Comparison of ENCODE assay signal across 22 cellular contexts in the genomic region with DNA sequence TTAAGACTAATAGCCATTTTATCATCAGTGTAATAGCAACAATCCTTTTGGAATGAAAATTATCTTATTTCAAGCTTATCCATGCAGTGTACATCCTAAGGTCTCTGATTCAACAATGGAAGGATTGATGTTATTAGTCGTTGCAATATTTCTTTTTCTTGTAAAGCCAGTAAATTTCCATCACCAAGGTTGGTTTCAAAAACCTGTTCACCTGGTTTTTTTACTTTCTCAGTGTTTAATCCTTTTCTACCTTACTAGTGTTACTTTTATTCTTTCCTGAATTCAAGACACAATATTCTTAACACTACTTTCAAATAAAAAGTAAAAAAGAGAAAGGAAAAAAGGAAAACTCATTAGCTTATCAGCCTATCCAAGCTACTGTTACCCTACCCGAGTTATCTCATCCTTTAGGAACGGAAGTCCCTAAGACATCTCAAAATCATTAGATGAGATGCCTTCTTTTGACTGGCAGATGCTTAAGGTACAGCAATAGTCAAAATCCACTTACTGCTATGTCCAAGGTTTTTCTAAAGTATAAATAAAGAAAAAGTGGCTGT.
"Had no signal": no experiment of that assay in that cellular context is flagged by ENCODE, and none has a peak within 500 bp of the region (broad histone marks: within the 10 kb centered on the region; RNA-seq: fewer than 3 reads in every experiment).

No MANE protein-coding gene starts in this region.

- H3K36me3 Mint-ChIP-seq: immature natural killer cell; natural killer cell; stimulated activated memory B cell treated with anti-CD40 and anti-IgM and Interleukin-4, amounts not matched to agents 10 μg/mL and 1 μg/mL and 100 μg/mL, for 72 hours had no signal

- H3K27ac ChIP-seq: colonic mucosa, heart right ventricle, ovary, sigmoid colon, spleen had no signal

- ATAC-seq: activated naive CD8-positive, alpha-beta T cell treated with anti-CD3 and anti-CD28 coated beads, Interleukin-2, amount 50 U/mL, for 24 hours; heart right ventricle; left ventricle myocardium superior; natural killer cell; stimulated activated memory B cell treated with anti-CD40 and anti-IgM and Interleukin-4, amounts not matched to agents 10 μg/mL and 1 μg/mL and 100 μg/mL, for 72 hours had no signal

- H3K4me3 ChIP-seq: colonic mucosa, heart right ventricle, ovary, sigmoid colon, spleen had no signal

- H3K27me3 Mint-ChIP-seq: activated naive CD4-positive, alpha-beta T cell treated with anti-CD3 and anti-CD28 coated beads, Interleukin-2, amount 10 ng/mL, durations not matched to agents 7 days and 5 days; activated naive CD8-positive, alpha-beta T cell treated with anti-CD3 and anti-CD28 coated beads, Interleukin-2, amount 50 U/mL, for 24 hours; central memory CD8-positive, alpha-beta T cell; memory B cell; stimulated activated memory B cell treated with anti-CD40 and anti-IgM and Interleukin-4, amounts not matched to agents 10 μg/mL and 1 μg/mL and 100 μg/mL, for 72 hours had no signal

- H3K27ac Mint-ChIP-seq: activated naive CD4-positive, alpha-beta T cell treated with anti-CD3 and anti-CD28 coated beads, Interleukin-2, amount 10 ng/mL, durations not matched to agents 7 days and 5 days; activated naive CD8-positive, alpha-beta T cell treated with anti-CD3 and anti-CD28 coated beads, Interleukin-2, amount 50 U/mL, for 24 hours; brain; immature natural killer cell; memory B cell; natural killer cell; stimulated activated memory B cell treated with anti-CD40 and anti-IgM and Interleukin-4, amounts not matched to agents 10 μg/mL and 1 μg/mL and 100 μg/mL, for 72 hours had no signal

- H3K9me3 ChIP-seq: colonic mucosa, heart right ventricle, ovary, sigmoid colon, spleen had no signal

- H3K27me3 ChIP-seq: colonic mucosa, heart right ventricle, ovary, sigmoid colon, spleen had no signal

- H3K36me3 ChIP-seq: colonic mucosa, ovary, sigmoid colon had no signal

- H3K9me3 Mint-ChIP-seq: activated naive CD4-positive, alpha-beta T cell treated with anti-CD3 and anti-CD28 coated beads, Interleukin-2, amount 10 ng/mL, durations not matched to agents 7 days and 5 days; activated naive CD8-positive, alpha-beta T cell treated with anti-CD3 and anti-CD28 coated beads, Interleukin-2, amount 50 U/mL, for 24 hours; central memory CD8-positive, alpha-beta T cell; immature natural killer cell; memory B cell; natural killer cell; stimulated activated memory B cell treated with anti-CD40 and anti-IgM and Interleukin-4, amounts not matched to agents 10 μg/mL and 1 μg/mL and 100 μg/mL, for 72 hours had no signal

- H3K4me3 Mint-ChIP-seq: activated naive CD4-positive, alpha-beta T cell treated with anti-CD3 and anti-CD28 coated beads, Interleukin-2, amount 10 ng/mL, durations not matched to agents 7 days and 5 days; activated naive CD8-positive, alpha-beta T cell treated with anti-CD3 and anti-CD28 coated beads, Interleukin-2, amount 50 U/mL, for 24 hours; immature natural killer cell; memory B cell; natural killer cell; stimulated activated memory B cell treated with anti-CD40 and anti-IgM and Interleukin-4, amounts not matched to agents 10 μg/mL and 1 μg/mL and 100 μg/mL, for 72 hours had no signal

- DNase-seq: activated CD4-positive, alpha-beta T cell treated with anti-CD3 and anti-CD28 coated beads, Interleukin-2, amount 50 U/mL, for 1 hour; activated CD4-positive, CD25-positive, alpha-beta regulatory T cell treated with anti-CD3 and anti-CD28 coated beads, Interleukin-2, amount 50 U/mL, for 72 hours; activated CD8-positive, alpha-beta memory T cell treated with anti-CD3 and anti-CD28 coated beads for 24 hours; activated CD8-positive, alpha-beta memory T cell treated with anti-CD3 and anti-CD28 coated beads, Interleukin-2, amount 50 U/mL, for 48 hours; activated effector memory CD4-positive, alpha-beta T cell treated with Interleukin-2 at 50 U/mL for 16 hours; activated naive CD4-positive, alpha-beta T cell treated with anti-CD3 and anti-CD28 coated beads, Interleukin-2, amount 10 ng/mL, durations not matched to agents 7 days and 5 days; activated naive CD8-positive, alpha-beta T cell treated with anti-CD3 and anti-CD28 coated beads, Interleukin-2, amount 50 U/mL, for 24 hours; activated T-cell treated with anti-CD3 and anti-CD28 coated beads, Interleukin-2, amount 50 U/mL, for 48 hours; anterior cingulate cortex; colonic mucosa; heart right ventricle; immature natural killer cell; left ventricle myocardium superior; natural killer cell; ovary; sigmoid colon; spleen; stimulated activated CD4-positive, alpha-beta T cell treated with anti-CD3 and anti-CD28 coated beads, Interleukin-4, amount 100 ng/mL, for 4 hours had no signal
